In genomic region chr2:180261976-180262375, GRCh38 we compare ENCODE assay signal across 34 cellular contexts.
"Had no signal": no experiment of that assay in that cellular context is flagged by ENCODE, and none has a peak within 500 bp of the region (broad histone marks: within the 10 kb centered on the region; RNA-seq: fewer than 3 reads in every experiment).

No MANE protein-coding gene starts in this region.

- FAIRE-seq: astrocyte, bronchial epithelial cell had no signal

- H3K4me3 ChIP-seq: adrenal gland, ascending aorta, body of pancreas, breast epithelium, cardiac muscle cell had no signal

- H3K27me3 ChIP-seq: adrenal gland, ascending aorta, body of pancreas, brain microvascular endothelial cell, breast epithelium, cardiac muscle cell had no signal

- ATAC-seq: activated naive CD4-positive, alpha-beta T cell treated with anti-CD3 and anti-CD28 coated beads, Interleukin-2, amount 50 U/mL, for 72 hours; activated naive CD8-positive, alpha-beta T cell treated with anti-CD3 and anti-CD28 coated beads, Interleukin-2, amount 50 U/mL, for 24 hours; activated T-cell treated with anti-CD3 and anti-CD28 coated beads, Interleukin-2, amount 50 U/mL, for 4 hours; activated T-cell treated with anti-CD3 and anti-CD28 coated beads, Interleukin-2, amount 50 U/mL, for 72 hours; activated T-helper 17 cell treated with anti-CD3 and anti-CD28 coated beads, Interleukin-2, amount 50 U/mL, for 72 hours; body of pancreas had no signal

- H3K4me1 ChIP-seq: adrenal gland, ascending aorta, body of pancreas, breast epithelium had no signal

- H3K27ac ChIP-seq: adrenal gland, ascending aorta, body of pancreas, brain microvascular endothelial cell, breast epithelium, cardiac muscle cell had no signal

- H3K36me3 ChIP-seq: adrenal gland, ascending aorta, brain microvascular endothelial cell, breast epithelium, cardiac muscle cell had no signal

- H3K9me3 ChIP-seq: adrenal gland, ascending aorta, body of pancreas, breast epithelium had no signal

- DNase-seq: activated effector memory CD4-positive, alpha-beta T cell treated with anti-CD3 and anti-CD28 coated beads, Interleukin-2, amount 50 U/mL, for 16 hours; activated effector memory CD4-positive, alpha-beta T cell treated with Interleukin-2 at 50 U/mL for 16 hours; activated gamma-delta T cell; activated gamma-delta T cell treated with Interleukin-2 at 50 U/mL for 16 hours; activated naive CD4-positive, alpha-beta T cell; activated naive CD4-positive, alpha-beta T cell treated with anti-CD3 and anti-CD28 coated beads for 36 hours; activated naive CD4-positive, alpha-beta T cell treated with anti-CD3 and anti-CD28 coated beads, Interleukin-2, amount 10 ng/mL, durations not matched to agents 7 days and 5 days; activated naive CD4-positive, alpha-beta T cell treated with anti-CD3 and anti-CD28 coated beads, Interleukin-2, amount 50 U/mL, for 16 hours; activated naive CD4-positive, alpha-beta T cell treated with Interleukin-2 at 50 U/mL for 16 hours; activated naive CD8-positive, alpha-beta T cell treated with anti-CD3 and anti-CD28 coated beads for 36 hours; activated naive CD8-positive, alpha-beta T cell treated with anti-CD3 and anti-CD28 coated beads, Interleukin-2, amount 10 ng/mL, durations not matched to agents 7 days and 5 days; activated naive CD8-positive, alpha-beta T cell treated with anti-CD3 and anti-CD28 coated beads, Interleukin-2, amount 50 U/mL, for 24 hours; activated T-cell treated with anti-CD3 and anti-CD28 coated beads, Interleukin-2, amount 50 U/mL, for 1 hour; activated T-cell treated with anti-CD3 and anti-CD28 coated beads, Interleukin-2, amount 50 U/mL, for 24 hours; activated T-cell treated with anti-CD3 and anti-CD28 coated beads, Interleukin-2, amount 50 U/mL, for 4 hours; activated T-cell treated with anti-CD3 and anti-CD28 coated beads, Interleukin-2, amount 50 U/mL, for 48 hours; activated T-cell treated with anti-CD3 and anti-CD28 coated beads, Interleukin-2, amount 50 U/mL, for 72 hours; adrenal gland; amniotic stem cell; amygdala; anterior cingulate cortex; aorta; body of pancreas; brain microvascular endothelial cell; caudate nucleus; central memory CD4-positive, alpha-beta T cell; cerebellar nuclear complex had no signal
